20 cellular contexts compared by ENCODE assay signal in the genomic region with DNA sequence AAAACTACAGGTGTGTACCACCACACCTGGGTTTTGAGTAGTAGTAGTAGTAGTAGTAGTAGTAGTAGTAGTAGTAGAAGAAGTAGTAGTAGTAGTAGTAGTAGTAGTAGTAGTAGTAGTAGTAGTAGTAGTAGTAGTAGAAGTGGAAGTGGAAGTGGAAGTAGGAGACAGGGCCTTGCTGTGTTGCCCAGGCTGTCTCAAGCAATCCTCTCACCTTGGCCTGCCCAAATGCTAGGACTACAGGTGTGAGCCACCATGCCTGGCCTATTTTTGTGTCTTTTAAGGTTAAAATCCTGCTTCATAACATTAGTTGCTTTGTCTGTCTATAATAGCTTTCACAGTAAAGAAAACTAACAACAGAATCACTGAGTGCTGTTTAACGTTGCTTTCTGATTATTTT.
DNase-seq lines count a peak whose midpoint lies in the region; ATAC-seq, FAIRE-seq and TF ChIP-seq lines count a peak whose summit lies in the region.
"Had no signal": no experiment of that assay in that cellular context is flagged by ENCODE, and none has a peak within 500 bp of the region (broad histone marks: within the 10 kb centered on the region; RNA-seq: fewer than 3 reads in every experiment).

No MANE protein-coding gene starts in this region.

- H3K9me3 Mint-ChIP-seq in WTC11 (no peaks in the 10 kb centered on the region), glutamatergic neuron (ENCODE audit: unreplicated experiment) (peaks cover 1% of the 10 kb centered on the region)
- H3K9me3 Mint-ChIP-seq: CD8-positive, alpha-beta memory T cell had no signal

- no peak for FAIRE-seq in GM12892 (lab: Jason Lieb, UNC)
- FAIRE-seq: GM12878, GM19239 had no signal

- TF ChIP-seq CTCF in WTC11 (IDR thresholded peaks at IDR 0.05) (no peak), glutamatergic neuron (IDR thresholded peaks at IDR 0.05; ENCODE audit: partially characterized antibody, unreplicated experiment) (no peak)

- CTCF ChIA-PET in WTC11 (lab: Charles Lee), result no interaction called here

- H3K36me3 Mint-ChIP-seq in WTC11 (peaks cover 24% of the 10 kb centered on the region), glutamatergic neuron (ENCODE audit: unreplicated experiment) (peaks cover 8% of the 10 kb centered on the region)

- no peak for ATAC-seq in WTC11
- ATAC-seq: GM12878 had no signal

- no peak for TF ChIP-seq POLR2A in GM12892 (IDR thresholded peaks at IDR 0.05; ENCODE audit: low read depth, low read length)

- POLR2A ChIA-PET in WTC11 (lab: Charles Lee), result no interaction called here

- DNase-seq in WTC11 (ENCODE audit: low spot score) (no peak), glutamatergic neuron (no peak), cerebellum (ENCODE audit: low spot score) (no peak), HuH-7 (ENCODE audit: low spot score) (no peak), GM12892 (ENCODE audit: insufficient read length) (no peak)
- DNase-seq: 8988T; ACHN; BE2C; C1 segment of cervical spinal cord; CD4-positive, alpha-beta memory T cell; CD4-positive, CD25-positive, alpha-beta regulatory T cell; CD8-positive, alpha-beta memory T cell; COR-L47; DMS 273 treated with DMSO at 0.1 percent for 48 hours; DMS79 treated with DMSO at 0.1 percent for 48 hours; EL; GDM1 had no signal

- H3K27me3 Mint-ChIP-seq in WTC11 (ENCODE audit: low read depth) (no peaks in the 10 kb centered on the region), glutamatergic neuron (ENCODE audit: unreplicated experiment) (no peaks in the 10 kb centered on the region)
- H3K27me3 Mint-ChIP-seq: CD4-positive, alpha-beta memory T cell; CD4-positive, CD25-positive, alpha-beta regulatory T cell; CD8-positive, alpha-beta memory T cell had no signal

- H3K27ac Mint-ChIP-seq in WTC11 (peak overlapping the region; percentile 37; the same call in 1 of the 2 replicates), glutamatergic neuron (ENCODE audit: unreplicated experiment) (peak overlapping the region; percentile 53)

- H3K4me1 Mint-ChIP-seq in WTC11 (peaks cover 8% of the 10 kb centered on the region; the same call in 1 of the 2 replicates), glutamatergic neuron (ENCODE audit: low read depth, unreplicated experiment) (no peaks in the 10 kb centered on the region)
- H3K4me1 Mint-ChIP-seq: CD14-positive monocyte had no signal

- H3K4me3 Mint-ChIP-seq in WTC11, result no peak overlapping the region
- no peak overlapping the region for H3K4me3 Mint-ChIP-seq in glutamatergic neuron (ENCODE audit: unreplicated experiment)
- H3K4me3 Mint-ChIP-seq: CD14-positive monocyte; CD4-positive, alpha-beta memory T cell; CD4-positive, CD25-positive, alpha-beta regulatory T cell; CD8-positive, alpha-beta memory T cell had no signal

TF ChIP-seq in WTC11, 78 proteins besides CTCF, POLR2A, EP300 and RAD21:
- TF ChIP-seq ZNF671 (CRISPR knock-in tag; IDR thresholded peaks at IDR 0.05) (no peak), ZNF317 (CRISPR knock-in tag; IDR thresholded peaks at IDR 0.05; ENCODE audit: borderline replicate concordance, low read depth) (no peak), ZNF121 (CRISPR knock-in tag; IDR thresholded peaks at IDR 0.05) (peak; percentile 84), GTF2I (CRISPR knock-in tag; conservative IDR thresholded peaks at IDR 0.05) (no peak), NFE2L1 (CRISPR knock-in tag; IDR thresholded peaks at IDR 0.05) (no peak), JUN (CRISPR knock-in tag; IDR thresholded peaks at IDR 0.05) (no peak)
- TF ChIP-seq, protein P1, sequence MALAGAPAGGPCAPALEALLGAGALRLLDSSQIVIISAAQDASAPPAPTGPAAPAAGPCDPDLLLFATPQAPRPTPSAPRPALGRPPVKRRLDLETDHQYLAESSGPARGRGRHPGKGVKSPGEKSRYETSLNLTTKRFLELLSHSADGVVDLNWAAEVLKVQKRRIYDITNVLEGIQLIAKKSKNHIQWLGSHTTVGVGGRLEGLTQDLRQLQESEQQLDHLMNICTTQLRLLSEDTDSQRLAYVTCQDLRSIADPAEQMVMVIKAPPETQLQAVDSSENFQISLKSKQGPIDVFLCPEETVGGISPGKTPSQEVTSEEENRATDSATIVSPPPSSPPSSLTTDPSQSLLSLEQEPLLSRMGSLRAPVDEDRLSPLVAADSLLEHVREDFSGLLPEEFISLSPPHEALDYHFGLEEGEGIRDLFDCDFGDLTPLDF (CRISPR knock-in tag; IDR thresholded peaks at IDR 0.05), result no peak
- TF ChIP-seq, protein P2, sequence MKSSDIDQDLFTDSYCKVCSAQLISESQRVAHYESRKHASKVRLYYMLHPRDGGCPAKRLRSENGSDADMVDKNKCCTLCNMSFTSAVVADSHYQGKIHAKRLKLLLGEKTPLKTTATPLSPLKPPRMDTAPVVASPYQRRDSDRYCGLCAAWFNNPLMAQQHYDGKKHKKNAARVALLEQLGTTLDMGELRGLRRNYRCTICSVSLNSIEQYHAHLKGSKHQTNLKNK (CRISPR knock-in tag; IDR thresholded peaks at IDR 0.05), result no peak
